In the genomic region with DNA sequence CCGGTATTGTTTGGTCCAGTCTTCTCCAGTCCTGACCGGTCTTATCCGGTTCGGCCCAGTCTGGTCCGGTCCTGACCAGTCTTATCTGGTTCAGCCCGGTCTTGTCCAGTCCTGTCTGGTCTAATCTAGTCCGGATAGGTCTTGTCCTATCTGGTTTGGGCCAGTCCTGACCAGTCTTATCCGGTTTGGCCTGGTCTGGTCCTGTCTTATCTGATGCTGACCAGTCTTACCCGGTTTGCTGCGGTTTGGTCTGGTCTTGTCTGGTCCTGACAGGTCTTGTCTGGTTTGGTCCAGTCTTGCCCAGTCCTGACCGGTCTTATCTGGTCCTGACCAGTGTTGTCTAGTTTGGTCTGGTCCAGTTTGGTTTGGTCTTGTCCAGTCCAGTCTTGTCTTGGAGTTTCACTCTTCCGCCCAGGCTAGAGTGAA, we compare ENCODE assay signal across 13 cellular contexts. TPM values are rescaled to one million over a fixed set of nuclear protein-coding genes. Genes with fewer than 3 reads are reported as not detected.
DNase-seq lines count a peak whose midpoint lies in the region; ATAC-seq and TF ChIP-seq lines count a peak whose summit lies in the region.
"Had no signal": no experiment of that assay in that cellular context is flagged by ENCODE, and none has a peak within 500 bp of the region (broad histone marks: within the 10 kb centered on the region; RNA-seq: fewer than 3 reads in every experiment).

No MANE protein-coding gene starts in this region.

- intact Hi-C loops in MCF 10A (cut with micrococcal nuclease): no loop called here
- intact Hi-C loops in breast epithelium (cut with DNase I; ENCODE audit: low total_unique reads): no loop called here
- intact Hi-C loops in activated CD8-positive, alpha-beta T cell treated with anti-CD3 and anti-CD28 coated beads for 36 hours (cut with micrococcal nuclease): no loop called here
- intact Hi-C loops in testis (cut with DNase I; ENCODE audit: low total_unique reads): no loop called here
- intact Hi-C loops in tibial artery (cut with DNase I; ENCODE audit: low total_unique reads): no loop called here

- TF ChIP-seq POLR2A in breast epithelium (IDR thresholded peaks at IDR 0.05) (no peak), testis (IDR thresholded peaks at IDR 0.05) (no peak)

- POLR2A ChIA-PET in MCF 10A (lab: Yijun Ruan, JAX): no interaction called here
- POLR2A ChIA-PET in activated CD8-positive, alpha-beta T cell treated with anti-CD3 and anti-CD28 coated beads for 36 hours (lab: Charles Lee): interaction anchor here (0.8 to 1.2 kb wide), 2 partner anchors 12 to 28 kb away, joined by 3 to 4 read pairs; no protein-coding TSS in a partner anchor

- no TSS peak for BruUV-seq in MCF 10A (replicated peaks; lab: Mats Ljungman, UMichigan)

- H3K27me3 ChIP-seq in breast epithelium: no peaks in the 10 kb centered on the region
- no peaks in the 10 kb centered on the region for H3K27me3 ChIP-seq in testis
- H3K27me3 ChIP-seq in tibial artery: no peaks in the 10 kb centered on the region
- H3K27me3 ChIP-seq: esophagus squamous epithelium had no signal

- H3K4me1 ChIP-seq in breast epithelium (no peaks in the 10 kb centered on the region), testis (no peaks in the 10 kb centered on the region), tibial artery (no peaks in the 10 kb centered on the region)
- H3K4me1 ChIP-seq: esophagus squamous epithelium had no signal

- H3K4me1 Mint-ChIP-seq in MCF 10A (ENCODE audit: insufficient read depth, unreplicated experiment): no peaks in the 10 kb centered on the region
- peaks cover 19% of the 10 kb centered on the region for H3K4me1 Mint-ChIP-seq in activated CD8-positive, alpha-beta T cell treated with anti-CD3 and anti-CD28 coated beads for 36 hours (ENCODE audit: low read depth)

- H3K4me3 Mint-ChIP-seq in MCF 10A (ENCODE audit: unreplicated experiment): no peak overlapping the region
- H3K4me3 Mint-ChIP-seq in activated CD8-positive, alpha-beta T cell treated with anti-CD3 and anti-CD28 coated beads for 36 hours: no peak overlapping the region
- H3K4me3 Mint-ChIP-seq: CD8-positive, alpha-beta memory T cell had no signal

- CTCF ChIA-PET in MCF 10A (lab: Yijun Ruan, JAX): interaction anchor here (0.6 to 0.8 kb wide), 2 partner anchors 412 to 1111 kb away, joined by 3 to 4 read pairs; no protein-coding TSS in a partner anchor
- CTCF ChIA-PET in activated CD8-positive, alpha-beta T cell treated with anti-CD3 and anti-CD28 coated beads for 36 hours (lab: Charles Lee): no interaction called here

- H3K27ac ChIP-seq in breast epithelium (no peak overlapping the region), testis (peak overlapping the region in 1 of 2 donors; percentile 34), tibial artery (no peak overlapping the region)
- H3K27ac ChIP-seq: esophagus squamous epithelium had no signal

- WGBS in testis, 2 donors: 94 to 98% methylated on average over 12 of the region's 12 CpGs

- ATAC-seq in activated CD8-positive, alpha-beta T cell treated with anti-CD3 and anti-CD28 coated beads for 36 hours: no peak
- no peak for ATAC-seq in HG03025 (IDR thresholded peaks at IDR 0.05; ENCODE audit: low FRiP score, unreplicated experiment)

- no peaks in the 10 kb centered on the region for H3K9me3 ChIP-seq in breast epithelium
- no peaks in the 10 kb centered on the region for H3K9me3 ChIP-seq in testis
- no peaks in the 10 kb centered on the region for H3K9me3 ChIP-seq in tibial artery
- H3K9me3 ChIP-seq: esophagus squamous epithelium had no signal

- no peaks in the 10 kb centered on the region for H3K9me3 Mint-ChIP-seq in MCF 10A (ENCODE audit: unreplicated experiment)
- no peaks in the 10 kb centered on the region for H3K9me3 Mint-ChIP-seq in activated CD8-positive, alpha-beta T cell treated with anti-CD3 and anti-CD28 coated beads for 36 hours
- H3K9me3 Mint-ChIP-seq: CD8-positive, alpha-beta memory T cell had no signal

- H3K4me3 ChIP-seq in breast epithelium (no peak overlapping the region), testis (no peak overlapping the region), tibial artery (no peak overlapping the region)
- H3K4me3 ChIP-seq: esophagus squamous epithelium had no signal

- H3K36me3 ChIP-seq in breast epithelium (no peaks in the 10 kb centered on the region), testis (ENCODE audit: low read depth, missing control alignments) (no peaks in the 10 kb centered on the region), tibial artery (peaks cover 86 to 100% (median 87%) of the 10 kb centered on the region in 3 donors)

- no peaks in the 10 kb centered on the region for H3K27me3 Mint-ChIP-seq in MCF 10A (ENCODE audit: insufficient read depth, unreplicated experiment)
- H3K27me3 Mint-ChIP-seq in activated CD8-positive, alpha-beta T cell treated with anti-CD3 and anti-CD28 coated beads for 36 hours: no peaks in the 10 kb centered on the region
- H3K27me3 Mint-ChIP-seq: CD8-positive, alpha-beta memory T cell had no signal

- peak overlapping the region; percentile 35 for H3K27ac Mint-ChIP-seq in MCF 10A (ENCODE audit: low read depth, unreplicated experiment)
- H3K27ac Mint-ChIP-seq in activated CD8-positive, alpha-beta T cell treated with anti-CD3 and anti-CD28 coated beads for 36 hours: peak overlapping the region; percentile 55

- TF ChIP-seq CTCF in MCF 10A (IDR thresholded peaks at IDR 0.05; ENCODE audit: unreplicated experiment) (no peak), breast epithelium (IDR thresholded peaks at IDR 0.05) (no peak), testis (IDR thresholded peaks at IDR 0.05) (no peak), tibial artery (IDR thresholded peaks at IDR 0.05) (no peak)
- no peak for TF ChIP-seq CTCF in activated CD8-positive, alpha-beta T cell treated with anti-CD3 and anti-CD28 coated beads for 36 hours (IDR thresholded peaks at IDR 0.05)

- DNase-seq in MCF 10A (ENCODE audit: unreplicated experiment): no peak
- no peak for DNase-seq in breast epithelium (ENCODE audit: low spot score in 2 of 2)
- DNase-seq in activated CD8-positive, alpha-beta T cell treated with anti-CD3 and anti-CD28 coated beads for 36 hours: peak; percentile 12
- peak; percentile 66 for DNase-seq in islet precursor cell
- peak; percentile 28 for DNase-seq in testis
- DNase-seq in D341Med (ENCODE audit: low spot score): no peak
- no peak for DNase-seq in tibial artery
- DNase-seq: aorta; esophagus squamous epithelium; NCI-H446 treated with DMSO at 0.1 percent for 48 hours; stimulated activated CD4-positive, alpha-beta T cell treated with anti-CD3 and anti-CD28 coated beads, Interleukin-4, amount 100 ng/mL, for 4 hours had no signal

- peaks cover 100% of the 10 kb centered on the region for H3K36me3 Mint-ChIP-seq in MCF 10A (ENCODE audit: insufficient read depth, unreplicated experiment)
- H3K36me3 Mint-ChIP-seq in activated CD8-positive, alpha-beta T cell treated with anti-CD3 and anti-CD28 coated beads for 36 hours (ENCODE audit: low read depth): peaks cover 81% of the 10 kb centered on the region

RNA-seq across cellular contexts. Expression of a gene that starts 30.1 kb away (rescaled TPM):
- total RNA-seq in MCF 10A (2022): 105 and 107 TPM in 2 replicates
- 100 to 1,000 TPM in 2 of 3 donors, 10 to 100 TPM in 1; 89.3 to 173 (median 134) TPM for total RNA-seq in breast epithelium
- 100 to 1,000 TPM; 213 to 228 TPM for total RNA-seq in activated CD8-positive, alpha-beta T cell treated with anti-CD3 and anti-CD28 coated beads for 36 hours
- 100 to 1,000 TPM; 117 to 139 TPM for total RNA-seq in testis
- polyA plus RNA-seq in testis (ENCODE audit: insufficient read depth, low read depth, low replicate concordance): 163 TPM

Comparison
In these comparisons a context has a peak if more than half of its experiments do, and no peak if none do; other contexts are left out.
1. DNase-seq: peak in activated CD8-positive, alpha-beta T cell treated with anti-CD3 and anti-CD28 coated beads for 36 hours (single experiment), islet precursor cell (single experiment) and testis (single experiment); none in MCF 10A (single experiment), breast epithelium (0 of 2), D341Med (single experiment) and tibial artery (0 of 2).